29 cellular contexts compared by ENCODE assay signal in genomic region chr3:29268651-29269050, GRCh38.
"Had no signal": no experiment of that assay in that cellular context is flagged by ENCODE, and none has a peak within 500 bp of the region (broad histone marks: within the 10 kb centered on the region; RNA-seq: fewer than 3 reads in every experiment).

No MANE protein-coding gene starts in this region.

- H3K9me3 Mint-ChIP-seq: activated naive CD4-positive, alpha-beta T cell treated with anti-CD3 and anti-CD28 coated beads, Interleukin-2, amount 50 U/mL, for 72 hours; activated T-cell treated with anti-CD3 and anti-CD28 coated beads, Interleukin-2, amount 50 U/mL, for 72 hours; naive B cell; stimulated activated naive B cell treated with anti-CD40 and anti-IgM and Interleukin-4, amounts not matched to agents 10 μg/mL and 1 μg/mL and 100 μg/mL, for 72 hours; T-helper 2 cell treated with Interferon-gamma antibody and Interleukin-4, amounts not matched to agents 5 μg/mL and 100 μg/mL, for 36 hours had no signal

- H3K4me3 Mint-ChIP-seq: activated T-cell treated with anti-CD3 and anti-CD28 coated beads, Interleukin-2, amount 50 U/mL, for 72 hours; naive B cell; stimulated activated naive B cell treated with anti-CD40 and anti-IgM and Interleukin-4, amounts not matched to agents 10 μg/mL and 1 μg/mL and 100 μg/mL, for 72 hours; T-helper 2 cell treated with Interferon-gamma antibody and Interleukin-4, amounts not matched to agents 5 μg/mL and 100 μg/mL, for 36 hours had no signal

- ATAC-seq: activated naive CD4-positive, alpha-beta T cell treated with anti-CD3 and anti-CD28 coated beads, Interleukin-2, amount 50 U/mL, for 72 hours; activated T-cell treated with anti-CD3 and anti-CD28 coated beads, Interleukin-2, amount 50 U/mL, for 72 hours; gastroesophageal sphincter; left cardiac atrium; left ventricle myocardium superior; pancreas; stimulated activated naive B cell treated with anti-CD40 and anti-IgM and Interleukin-4, amounts not matched to agents 10 μg/mL and 1 μg/mL and 100 μg/mL, for 72 hours had no signal

- H3K4me1 Mint-ChIP-seq: naive B cell; stimulated activated naive B cell treated with anti-CD40 and anti-IgM and Interleukin-4, amounts not matched to agents 10 μg/mL and 1 μg/mL and 100 μg/mL, for 72 hours had no signal

- DNase-seq: activated CD4-positive, alpha-beta T cell treated with anti-CD3 and anti-CD28 coated beads for 4 hours; activated CD4-positive, alpha-beta T cell treated with anti-CD3 and anti-CD28 coated beads, Interleukin-2, amount 50 U/mL, for 4 hours; activated naive CD4-positive, alpha-beta T cell; activated T-cell treated with anti-CD3 and anti-CD28 coated beads for 4 hours; activated T-cell treated with anti-CD3 and anti-CD28 coated beads, Interleukin-2, amount 50 U/mL, for 72 hours; central memory CD4-positive, alpha-beta T cell; effector memory CD4-positive, alpha-beta T cell; erythroblast; islet precursor cell; left cardiac atrium; left ventricle myocardium superior; mammary epithelial cell; naive B cell; pancreas; retina; sigmoid colon; stimulated activated CD4-positive, alpha-beta T cell treated with anti-CD3 and anti-CD28 coated beads, Interleukin-1b, Interleukin-23, amount 100 ng/mL, for 48 hours; stimulated activated CD4-positive, alpha-beta T cell treated with anti-CD3 and anti-CD28 coated beads, Interleukin-4, amount 100 ng/mL, for 4 hours; stimulated activated CD8-positive, alpha-beta memory T cell treated with anti-CD3 and anti-CD28 coated beads, Interleukin-4, amount 100 ng/mL, for 48 hours; stimulated activated naive B cell treated with anti-CD40 and anti-IgM and Interleukin-4, amounts not matched to agents 10 μg/mL and 1 μg/mL and 100 μg/mL, for 72 hours; stomach; tibial artery had no signal

- H3K4me3 ChIP-seq: breast epithelium, gastroesophageal sphincter, hepatocyte, pancreas, prostate gland, sigmoid colon, smooth muscle cell, stomach, tibial artery had no signal

- H3K36me3 Mint-ChIP-seq: activated naive CD4-positive, alpha-beta T cell treated with anti-CD3 and anti-CD28 coated beads, Interleukin-2, amount 50 U/mL, for 72 hours; naive B cell; stimulated activated naive B cell treated with anti-CD40 and anti-IgM and Interleukin-4, amounts not matched to agents 10 μg/mL and 1 μg/mL and 100 μg/mL, for 72 hours had no signal

- H3K27ac Mint-ChIP-seq: activated naive CD4-positive, alpha-beta T cell treated with anti-CD3 and anti-CD28 coated beads, Interleukin-2, amount 50 U/mL, for 72 hours; activated T-cell treated with anti-CD3 and anti-CD28 coated beads, Interleukin-2, amount 50 U/mL, for 72 hours; naive B cell; stimulated activated naive B cell treated with anti-CD40 and anti-IgM and Interleukin-4, amounts not matched to agents 10 μg/mL and 1 μg/mL and 100 μg/mL, for 72 hours; T-helper 2 cell treated with Interferon-gamma antibody and Interleukin-4, amounts not matched to agents 5 μg/mL and 100 μg/mL, for 36 hours had no signal
